In genomic region chr11:60396790-60397189, GRCh38 we compare ENCODE assay signal across 15 cellular contexts. TPM values are rescaled to one million over a fixed set of nuclear protein-coding genes. Genes with fewer than 3 reads are reported as not detected.
DNase-seq lines count a peak whose midpoint lies in the region; ATAC-seq, FAIRE-seq and TF ChIP-seq lines count a peak whose summit lies in the region.
"Had no signal": no experiment of that assay in that cellular context is flagged by ENCODE, and none has a peak within 500 bp of the region (broad histone marks: within the 10 kb centered on the region; RNA-seq: fewer than 3 reads in every experiment).

No MANE protein-coding gene starts in this region.

- no peak overlapping the region for H3K27ac ChIP-seq in kidney (ENCODE audit: low read depth in 2 of 2, low read length in 2 of 2)

- H3K36me3 ChIP-seq in kidney (ENCODE audit: control insufficient read depth in 1 of 2, insufficient read depth in 2 of 2, low read length in 2 of 2), result no peaks in the 10 kb centered on the region
- H3K36me3 ChIP-seq: stomach had no signal

- intact Hi-C loops in kidney (cut with DNase I), result no loop called here

- TF ChIP-seq CTCF in kidney (IDR thresholded peaks at IDR 0.05; ENCODE audit: borderline replicate concordance, extremely low read depth, insufficient read depth), result no peak

- no peak overlapping the region for H3K9ac ChIP-seq in kidney (ENCODE audit: low read length in 2 of 2)

- ATAC-seq in GM19035 (IDR thresholded peaks at IDR 0.05; ENCODE audit: unreplicated experiment) (peak; percentile 77), HG03025 (IDR thresholded peaks at IDR 0.05; ENCODE audit: low FRiP score, unreplicated experiment) (peak; percentile 91), HG02981 (IDR thresholded peaks at IDR 0.05; ENCODE audit: unreplicated experiment) (no peak), HG02571 (IDR thresholded peaks at IDR 0.05; ENCODE audit: unreplicated experiment) (no peak)

- FAIRE-seq in kidney (lab: Jason Lieb, UNC), result no peak
- FAIRE-seq: frontal cortex had no signal

- no peaks in the 10 kb centered on the region for H3K4me1 ChIP-seq in kidney (ENCODE audit: control insufficient read depth in 1 of 2, insufficient read depth in 1 of 2, low read depth in 1 of 2, low read length in 2 of 2)
- H3K4me1 ChIP-seq: stomach had no signal

- DNase-seq in Ammon's horn (ENCODE audit: low spot score) (peak; percentile 25), SIG-M5 treated with dmso at 0.1 percent for 504 hours (lab: John Stamatoyannopoulos, UW; ENCODE audit: unreplicated experiment) (peak; percentile 88), NCI-H2227 (lab: John Stamatoyannopoulos, UW; ENCODE audit: unreplicated experiment) (no peak), kidney (no peak)
- DNase-seq: activated T-cell treated with anti-CD3 and anti-CD28 coated beads, Interleukin-2, amount 50 U/mL, for 48 hours; cerebellar nuclear complex; NCI-H2171; stomach had no signal

- no peak overlapping the region for H3K4me3 ChIP-seq in kidney (ENCODE audit: low read length in 2 of 2)
- H3K4me3 ChIP-seq: smooth muscle cell, stomach had no signal

- H3K9me3 ChIP-seq in kidney (ENCODE audit: control insufficient read depth in 1 of 2, low read length in 2 of 2), result no peaks in the 10 kb centered on the region
- H3K9me3 ChIP-seq: stomach had no signal

RNA-seq across cellular contexts. Expression of gene MS4A14, which starts 0.5 kb away (rescaled TPM):
- total RNA-seq in kidney, result 2.1 TPM
- polyA plus RNA-seq in kidney (ENCODE audit: insufficient read depth, low read depth, low replicate concordance), result 0.34 TPM
- total RNA-seq: frontal cortex; smooth muscle cell; T-helper 1 cell treated with Interleukin-12 subunit alpha and Interleukin-12 subunit beta and Interleukin-4 antibody, amounts not matched to agents 30 ng/mL and 1 ng/mL, for 36 hours had no signal
- polyA plus RNA-seq: smooth muscle cell had no signal

RNA-seq across cellular contexts. Expression of gene MS4A7, which starts 18.5 kb away (rescaled TPM):
- 47.6 TPM for total RNA-seq in kidney
- polyA plus RNA-seq in kidney (ENCODE audit: insufficient read depth, low read depth, low replicate concordance), result 7.0 TPM
- total RNA-seq: smooth muscle cell; T-helper 1 cell treated with Interleukin-12 subunit alpha and Interleukin-12 subunit beta and Interleukin-4 antibody, amounts not matched to agents 30 ng/mL and 1 ng/mL, for 36 hours had no signal
- polyA plus RNA-seq: smooth muscle cell had no signal

RNA-seq across cellular contexts. Expression of gene MS4A5, which starts 32.6 kb away (rescaled TPM):
- total RNA-seq in kidney, result not detected
- polyA plus RNA-seq in kidney (ENCODE audit: insufficient read depth, low read depth, low replicate concordance), result not detected
- total RNA-seq: frontal cortex; smooth muscle cell; stomach; T-helper 1 cell treated with Interleukin-12 subunit alpha and Interleukin-12 subunit beta and Interleukin-4 antibody, amounts not matched to agents 30 ng/mL and 1 ng/mL, for 36 hours had no signal
- polyA plus RNA-seq: smooth muscle cell, stomach had no signal

RNA-seq across cellular contexts. Expression of gene MS4A1, which starts 58.9 kb away (rescaled TPM):
- 11.1 TPM for total RNA-seq in kidney
- polyA plus RNA-seq in kidney (ENCODE audit: insufficient read depth, low read depth, low replicate concordance), result not detected
- total RNA-seq: smooth muscle cell; T-helper 1 cell treated with Interleukin-12 subunit alpha and Interleukin-12 subunit beta and Interleukin-4 antibody, amounts not matched to agents 30 ng/mL and 1 ng/mL, for 36 hours had no signal
- polyA plus RNA-seq: smooth muscle cell had no signal

Comparison
In these comparisons a context has a peak if more than half of its experiments do, and no peak if none do; other contexts are left out.
1. DNase-seq: peak in Ammon's horn (single experiment) and SIG-M5 treated with dmso at 0.1 percent for 504 hours (single experiment); none in NCI-H2227 (single experiment) and kidney (single experiment).
2. ATAC-seq: peak in GM19035 (single experiment) and HG03025 (single experiment); none in HG02981 (single experiment) and HG02571 (single experiment).